ENCODE assay signal across 11 cellular contexts in the genomic region with DNA sequence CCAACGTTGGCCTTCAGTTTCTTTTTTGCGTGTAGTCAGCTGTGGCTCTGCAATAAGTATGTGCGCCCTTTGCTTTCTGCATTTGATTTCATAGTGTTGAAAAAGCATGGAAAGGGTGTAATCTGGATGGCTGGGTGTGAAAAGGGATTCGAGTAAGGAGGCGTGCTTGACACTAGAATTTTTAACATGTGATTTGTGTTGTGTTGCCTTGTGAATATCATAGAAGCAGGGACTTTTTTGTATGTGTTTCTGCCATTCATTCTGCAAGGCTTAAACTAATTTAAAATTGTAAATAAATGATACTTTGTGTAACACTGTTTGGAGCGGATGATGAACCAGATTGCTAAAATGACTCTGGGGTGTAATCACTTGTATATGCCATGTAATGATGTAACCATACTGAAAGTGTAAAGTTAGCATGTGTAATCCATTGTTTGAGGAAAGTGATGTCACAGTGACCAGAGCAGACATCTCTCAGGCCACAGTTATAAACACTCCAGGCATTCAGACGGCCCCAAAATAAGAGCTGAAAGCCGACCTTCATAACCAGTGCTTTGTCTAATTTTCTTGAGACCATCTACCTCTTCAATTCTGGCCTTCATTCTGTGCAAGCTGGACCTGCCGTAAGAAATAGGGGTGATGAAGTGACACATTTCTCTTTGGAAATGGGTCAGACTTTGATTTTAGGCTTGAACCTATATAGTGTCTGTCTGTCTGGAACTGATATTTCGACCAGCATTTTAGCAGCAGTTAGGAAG. TPM values are rescaled to one million over a fixed set of nuclear protein-coding genes. Genes with fewer than 3 reads are reported as not detected.
DNase-seq lines count a peak whose midpoint lies in the region; ATAC-seq and TF ChIP-seq lines count a peak whose summit lies in the region.
"Had no signal": no experiment of that assay in that cellular context is flagged by ENCODE, and none has a peak within 500 bp of the region (broad histone marks: within the 10 kb centered on the region; RNA-seq: fewer than 3 reads in every experiment).

No MANE protein-coding gene starts in this region.

- peak overlapping the region; percentile 56 for H3K4me2 ChIP-seq in smooth muscle cell

- peak; percentile 32 for DNase-seq in HFFc6
- peak; percentile 43 to 81 for DNase-seq in cardiac fibroblast (ENCODE audit: low read depth in 2 of 2)
- no peak for DNase-seq in smooth muscle cell (lab: John Stamatoyannopoulos, UW; ENCODE audit: unreplicated experiment)
- DNase-seq in activated CD4-positive, alpha-beta T cell treated with anti-CD3 and anti-CD28 coated beads for 36 hours, result no peak
- no peak for DNase-seq in CD14-positive monocyte (ENCODE audit: low spot score)
- no peak for DNase-seq in activated CD4-positive, alpha-beta T cell treated with anti-CD3 and anti-CD28 coated beads for 48 hours
- DNase-seq: activated CD4-positive, alpha-beta T cell treated with anti-CD3 and anti-CD28 coated beads for 4 hours; NCI-H526 had no signal

- H3K36me3 ChIP-seq in iPS-15b (ENCODE audit: control insufficient read depth, insufficient read depth, low read length), result no peaks in the 10 kb centered on the region
- no peaks in the 10 kb centered on the region for H3K36me3 ChIP-seq in smooth muscle cell (ENCODE audit: low read depth)

- intact Hi-C loops in activated CD4-positive, alpha-beta T cell treated with anti-CD3 and anti-CD28 coated beads for 36 hours (cut with DNase I, micrococcal nuclease), result no loop called here
- intact Hi-C loops in CD14-positive monocyte (cut with micrococcal nuclease), result no loop called here

- CTCF ChIA-PET in activated CD4-positive, alpha-beta T cell treated with anti-CD3 and anti-CD28 coated beads for 36 hours (lab: Charles Lee), result no interaction called here

- H3K79me2 ChIP-seq in smooth muscle cell (ENCODE audit: low read depth), result no peaks in the 10 kb centered on the region

- ATAC-seq in GM19035 (IDR thresholded peaks at IDR 0.05; ENCODE audit: unreplicated experiment), result no peak
- ATAC-seq in activated CD4-positive, alpha-beta T cell treated with anti-CD3 and anti-CD28 coated beads for 36 hours, result no peak

- POLR2A ChIA-PET in activated CD4-positive, alpha-beta T cell treated with anti-CD3 and anti-CD28 coated beads for 36 hours (lab: Charles Lee), result no interaction called here

- H3K4me3 ChIP-seq in cardiac fibroblast (replicated peaks in 1 of 2; ENCODE audit: low read depth in 2 of 2, low read length in 2 of 2), result peak overlapping the region in 1 of 2 donors; percentile 21
- peak overlapping the region; percentile 70 for H3K4me3 ChIP-seq in iPS-15b (ENCODE audit: low read depth, low read length)
- H3K4me3 ChIP-seq in smooth muscle cell, result no peak overlapping the region

- H3K27me3 Mint-ChIP-seq in HFFc6 (ENCODE audit: insufficient read depth), result peaks cover 21% of the 10 kb centered on the region
- no peaks in the 10 kb centered on the region for H3K27me3 Mint-ChIP-seq in activated CD4-positive, alpha-beta T cell treated with anti-CD3 and anti-CD28 coated beads for 36 hours
- peaks cover 2 to 6% (median 4%) of the 10 kb centered on the region in 3 donors for H3K27me3 Mint-ChIP-seq in CD14-positive monocyte (ENCODE audit: low read depth in 3 of 3)

- no peaks in the 10 kb centered on the region for H3K9me3 ChIP-seq in iPS-15b (ENCODE audit: control insufficient read depth, insufficient read depth, low read length)
- H3K9me3 ChIP-seq in smooth muscle cell (replicated peaks; ENCODE audit: low read depth), result no peaks in the 10 kb centered on the region

- peak overlapping the region; percentile 46 for H2AFZ ChIP-seq in smooth muscle cell (ENCODE audit: low read depth)

- WGBS in smooth muscle cell (ENCODE audit: low lambda C conversion rate), result 58% methylated on average over 10 of the region's 10 CpGs

- H3K27me3 ChIP-seq in iPS-15b (ENCODE audit: control insufficient read depth, insufficient read depth, low read length) (no peaks in the 10 kb centered on the region), smooth muscle cell (ENCODE audit: low read depth) (no peaks in the 10 kb centered on the region)

- H4K20me1 ChIP-seq in smooth muscle cell (ENCODE audit: low read depth), result no peaks in the 10 kb centered on the region

- H3F3A ChIP-seq in smooth muscle cell (ENCODE audit: low read depth), result no peaks in the 10 kb centered on the region

- H3K4me1 ChIP-seq in iPS-15b (ENCODE audit: control insufficient read depth, insufficient read depth, low read length) (peaks cover 11% of the 10 kb centered on the region), smooth muscle cell (ENCODE audit: low read depth) (peaks cover 20% of the 10 kb centered on the region)

- H3K36me3 Mint-ChIP-seq in HFFc6 (ENCODE audit: low read depth), result no peaks in the 10 kb centered on the region
- H3K36me3 Mint-ChIP-seq in activated CD4-positive, alpha-beta T cell treated with anti-CD3 and anti-CD28 coated beads for 36 hours (ENCODE audit: low read depth), result no peaks in the 10 kb centered on the region
- no peaks in the 10 kb centered on the region for H3K36me3 Mint-ChIP-seq in CD14-positive monocyte

- H3K27ac ChIP-seq in smooth muscle cell (ENCODE audit: low read depth), result peak overlapping the region; percentile 89

- H3K9ac ChIP-seq in iPS-15b (ENCODE audit: low read depth, low read length) (peak overlapping the region; percentile 56), smooth muscle cell (ENCODE audit: low read depth) (peak overlapping the region; percentile 73)

- H3K4me1 Mint-ChIP-seq in HFFc6 (ENCODE audit: low read depth) (peaks cover 16% of the 10 kb centered on the region), CD14-positive monocyte (peaks cover 1% of the 10 kb centered on the region)
- H3K4me1 Mint-ChIP-seq in activated CD4-positive, alpha-beta T cell treated with anti-CD3 and anti-CD28 coated beads for 36 hours, result no peaks in the 10 kb centered on the region
- H3K4me1 Mint-ChIP-seq: central memory CD8-positive, alpha-beta T cell had no signal

- no peaks in the 10 kb centered on the region for H3K9me3 Mint-ChIP-seq in HFFc6
- H3K9me3 Mint-ChIP-seq in activated CD4-positive, alpha-beta T cell treated with anti-CD3 and anti-CD28 coated beads for 36 hours (ENCODE audit: low read depth), result no peaks in the 10 kb centered on the region
- H3K9me3 Mint-ChIP-seq in CD14-positive monocyte, result peaks cover 0 to 3% (median 0%) of the 10 kb centered on the region in 7 donors
- H3K9me3 Mint-ChIP-seq: central memory CD8-positive, alpha-beta T cell had no signal

- no peak overlapping the region for H3K27ac Mint-ChIP-seq in HFFc6
- H3K27ac Mint-ChIP-seq in activated CD4-positive, alpha-beta T cell treated with anti-CD3 and anti-CD28 coated beads for 36 hours, result no peak overlapping the region
- H3K27ac Mint-ChIP-seq in CD14-positive monocyte, result no peak overlapping the region

- no peak for TF ChIP-seq CTCF in HFFc6 (IDR thresholded peaks at IDR 0.05)
- no peak for TF ChIP-seq CTCF in cardiac fibroblast (IDR thresholded peaks at IDR 0.05; ENCODE audit: low read depth, low read length)
- no peak for TF ChIP-seq CTCF in smooth muscle cell (IDR thresholded peaks at IDR 0.05; ENCODE audit: borderline replicate concordance, insufficient read depth, poor library complexity, severe bottlenecking)
- TF ChIP-seq CTCF in CD14-positive monocyte (IDR thresholded peaks at IDR 0.05), result no peak

- H3K4me3 Mint-ChIP-seq in HFFc6 (no peak overlapping the region), CD14-positive monocyte (no peak overlapping the region)
- H3K4me3 Mint-ChIP-seq in activated CD4-positive, alpha-beta T cell treated with anti-CD3 and anti-CD28 coated beads for 36 hours, result no peak overlapping the region
- H3K4me3 Mint-ChIP-seq: central memory CD8-positive, alpha-beta T cell had no signal

RNA-seq across cellular contexts. Expression of gene SH3BGR, which starts 0.6 kb away (rescaled TPM):
- total RNA-seq in HFFc6 (2021; fragmentation: NEBNext Ultra II Directional; extraction: Animal tissue kit (Norgen Biotek cat#: 25700)), result 1 to 10 TPM; 1.4 to 3.7 (median 2.3) TPM
- 4.9 and 7.7 TPM in 2 replicates for total RNA-seq in smooth muscle cell
- 11.1 and 12.5 TPM in 2 replicates for polyA plus RNA-seq in smooth muscle cell
- 1 to 10 TPM; 2.7 to 3.9 TPM for total RNA-seq in activated CD4-positive, alpha-beta T cell treated with anti-CD3 and anti-CD28 coated beads for 36 hours
- under 1 TPM; 0.36 to 0.72 TPM for polyA plus RNA-seq in CD14-positive monocyte

RNA-seq across cellular contexts. Expression of gene LCA5L, which starts 6.8 kb away (rescaled TPM):
- 1 to 10 TPM in 2 of 6 experiments, under 1 TPM in 4; 0.73 to 1.4 (median 0.86) TPM for total RNA-seq in HFFc6 (2021; fragmentation: NEBNext Ultra II Directional; extraction: Animal tissue kit (Norgen Biotek cat#: 25700))
- total RNA-seq in smooth muscle cell, result 1.2 and 2.2 TPM in 2 replicates
- polyA plus RNA-seq in smooth muscle cell, result 2.4 and 2.6 TPM in 2 replicates
- total RNA-seq in activated CD4-positive, alpha-beta T cell treated with anti-CD3 and anti-CD28 coated beads for 36 hours, result under 1 TPM; 0.25 to 0.32 TPM
- polyA plus RNA-seq in CD14-positive monocyte, result not detected

Comparison
In these comparisons a context has a peak if more than half of its experiments do, and no peak if none do; other contexts are left out.
1. DNase-seq: peak in HFFc6 (single experiment) and cardiac fibroblast (2 of 2); none in smooth muscle cell (single experiment), activated CD4-positive, alpha-beta T cell treated with anti-CD3 and anti-CD28 coated beads for 36 hours (single experiment), CD14-positive monocyte (single experiment) and activated CD4-positive, alpha-beta T cell treated with anti-CD3 and anti-CD28 coated beads for 48 hours (single experiment).